1 cellular context compared by ENCODE assay signal in the genomic region with DNA sequence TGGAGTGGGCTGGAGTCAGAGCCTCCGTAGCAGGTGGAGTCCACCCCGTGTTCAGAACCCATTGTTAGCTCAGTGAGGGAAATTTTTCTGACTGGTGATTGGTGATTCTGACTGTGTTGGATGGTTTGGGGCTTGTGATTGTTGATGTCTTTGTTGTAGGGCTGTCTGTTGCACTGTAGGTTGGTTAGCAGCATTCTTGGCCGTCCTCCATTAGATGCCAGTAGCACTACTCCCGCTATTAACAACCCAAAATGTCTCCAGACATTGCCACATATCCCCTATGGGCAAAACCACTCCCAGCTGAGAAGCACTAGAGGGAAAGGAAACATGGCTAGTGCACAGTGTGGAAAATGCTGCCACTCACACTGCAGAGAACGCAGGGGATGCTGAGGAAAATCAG.
TF ChIP-seq lines count a peak whose summit lies in the region.

No MANE protein-coding gene starts in this region.

TF ChIP-seq in IMR-90, 13 proteins besides CTCF, POLR2A, EP300 and RAD21:
- no peak for TF ChIP-seq NFE2L2 (IDR thresholded peaks at IDR 0.05; ENCODE audit: low read depth, low read length)
- TF ChIP-seq MXI1 (IDR thresholded peaks at IDR 0.05; ENCODE audit: borderline replicate concordance, low read depth, low read length), result no peak
- no peak for TF ChIP-seq BHLHE40 (IDR thresholded peaks at IDR 0.05; ENCODE audit: low read depth, low read length)
- no peak for TF ChIP-seq CHD1 (IDR thresholded peaks at IDR 0.05; ENCODE audit: low read depth, low read length)
- no peak for TF ChIP-seq SMC3 (IDR thresholded peaks at IDR 0.05; ENCODE audit: low read depth, low read length)
- no peak for TF ChIP-seq RFX5 (IDR thresholded peaks at IDR 0.05; ENCODE audit: low read depth, low read length)
- TF ChIP-seq MAZ (IDR thresholded peaks at IDR 0.05; ENCODE audit: borderline replicate concordance, low read depth, low read length), result no peak
- TF ChIP-seq MAFK (IDR thresholded peaks at IDR 0.05; ENCODE audit: low read depth, low read length), result no peak
- no peak for TF ChIP-seq CEBPB (IDR thresholded peaks at IDR 0.05; ENCODE audit: low read depth, low read length)
- TF ChIP-seq FOS (IDR thresholded peaks at IDR 0.05; ENCODE audit: low read depth, low read length), result no peak
- TF ChIP-seq, protein P1, sequence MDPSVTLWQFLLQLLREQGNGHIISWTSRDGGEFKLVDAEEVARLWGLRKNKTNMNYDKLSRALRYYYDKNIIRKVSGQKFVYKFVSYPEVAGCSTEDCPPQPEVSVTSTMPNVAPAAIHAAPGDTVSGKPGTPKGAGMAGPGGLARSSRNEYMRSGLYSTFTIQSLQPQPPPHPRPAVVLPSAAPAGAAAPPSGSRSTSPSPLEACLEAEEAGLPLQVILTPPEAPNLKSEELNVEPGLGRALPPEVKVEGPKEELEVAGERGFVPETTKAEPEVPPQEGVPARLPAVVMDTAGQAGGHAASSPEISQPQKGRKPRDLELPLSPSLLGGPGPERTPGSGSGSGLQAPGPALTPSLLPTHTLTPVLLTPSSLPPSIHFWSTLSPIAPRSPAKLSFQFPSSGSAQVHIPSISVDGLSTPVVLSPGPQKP (IDR thresholded peaks at IDR 0.05; ENCODE audit: borderline replicate concordance, low read depth, low read length), result no peak
- TF ChIP-seq, protein P2, sequence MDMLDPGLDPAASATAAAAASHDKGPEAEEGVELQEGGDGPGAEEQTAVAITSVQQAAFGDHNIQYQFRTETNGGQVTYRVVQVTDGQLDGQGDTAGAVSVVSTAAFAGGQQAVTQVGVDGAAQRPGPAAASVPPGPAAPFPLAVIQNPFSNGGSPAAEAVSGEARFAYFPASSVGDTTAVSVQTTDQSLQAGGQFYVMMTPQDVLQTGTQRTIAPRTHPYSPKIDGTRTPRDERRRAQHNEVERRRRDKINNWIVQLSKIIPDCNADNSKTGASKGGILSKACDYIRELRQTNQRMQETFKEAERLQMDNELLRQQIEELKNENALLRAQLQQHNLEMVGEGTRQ (IDR thresholded peaks at IDR 0.05; ENCODE audit: low read depth, low read length), result no peak
- no peak for TF ChIP-seq RCOR1 (IDR thresholded peaks at IDR 0.05; ENCODE audit: insufficient replicate concordance, low read length)
